8 cellular contexts compared by ENCODE assay signal in genomic region chr17:74212262-74212912, GRCh38. TPM values are rescaled to one million over a fixed set of nuclear protein-coding genes. Genes with fewer than 3 reads are reported as not detected.
DNase-seq lines count a peak whose midpoint lies in the region; ATAC-seq, FAIRE-seq and TF ChIP-seq lines count a peak whose summit lies in the region.

No MANE protein-coding gene starts in this region.

- peak overlapping the region; percentile 76 for H3K27ac Mint-ChIP-seq in activated CD8-positive, alpha-beta memory T cell treated with anti-CD3 and anti-CD28 coated beads, Interleukin-2, amount 10 ng/mL, durations not matched to agents 7 days and 5 days

- no peak overlapping the region for H3K9ac ChIP-seq in parathyroid adenoma

- DNase-seq in EL = peak; percentile 47
- peak; percentile 48 for DNase-seq in activated CD8-positive, alpha-beta memory T cell treated with anti-CD3 and anti-CD28 coated beads, Interleukin-2, amount 10 ng/mL, durations not matched to agents 7 days and 5 days
- peak in 1 of 2 donors; percentile 67 for DNase-seq in foreskin fibroblast
- DNase-seq in germinal center (ENCODE audit: low spot score) = no peak
- DNase-seq in frontal cortex (ENCODE audit: low spot score in 2 of 2) = no peak

- ATAC-seq in HG03135 (IDR thresholded peaks at IDR 0.05; ENCODE audit: unreplicated experiment) (peak; percentile 15), GM18858 (IDR thresholded peaks at IDR 0.05; ENCODE audit: unreplicated experiment) (no peak)
- peak; percentile 2 for ATAC-seq in activated CD8-positive, alpha-beta memory T cell treated with anti-CD3 and anti-CD28 coated beads, Interleukin-2, amount 10 ng/mL, durations not matched to agents 7 days and 5 days

- peak overlapping the region; percentile 78 for H3K4me3 Mint-ChIP-seq in activated CD8-positive, alpha-beta memory T cell treated with anti-CD3 and anti-CD28 coated beads, Interleukin-2, amount 10 ng/mL, durations not matched to agents 7 days and 5 days

- H3K36me3 Mint-ChIP-seq in activated CD8-positive, alpha-beta memory T cell treated with anti-CD3 and anti-CD28 coated beads, Interleukin-2, amount 10 ng/mL, durations not matched to agents 7 days and 5 days = peaks cover 28% of the 10 kb centered on the region

- CTCF ChIA-PET in activated CD8-positive, alpha-beta memory T cell treated with anti-CD3 and anti-CD28 coated beads, Interleukin-2, amount 10 ng/mL, durations not matched to agents 7 days and 5 days (lab: Charles Lee) = interaction anchor here (0.6 to 3.5 kb wide), 17 partner anchors 9 to 245 kb away, joined by 3 to 20 read pairs (median 4); partner anchors contain the start of gene RPL38

- H3K4me2 ChIP-seq in parathyroid adenoma (ENCODE audit: low read length) = peak overlapping the region; percentile 65

- H3K79me2 ChIP-seq in parathyroid adenoma = no peaks in the 10 kb centered on the region

- peak overlapping the region; percentile 33 for H3K27ac ChIP-seq in parathyroid adenoma

- peak overlapping the region; percentile 92 for H2AFZ ChIP-seq in parathyroid adenoma

- no peaks in the 10 kb centered on the region for H3K27me3 Mint-ChIP-seq in activated CD8-positive, alpha-beta memory T cell treated with anti-CD3 and anti-CD28 coated beads, Interleukin-2, amount 10 ng/mL, durations not matched to agents 7 days and 5 days

- H3K9me3 Mint-ChIP-seq in activated CD8-positive, alpha-beta memory T cell treated with anti-CD3 and anti-CD28 coated beads, Interleukin-2, amount 10 ng/mL, durations not matched to agents 7 days and 5 days (ENCODE audit: low read depth) = no peaks in the 10 kb centered on the region

- TF ChIP-seq CTCF in foreskin fibroblast (IDR thresholded peaks at IDR 0.05; ENCODE audit: low read depth, low read length) (no peak), parathyroid adenoma (IDR thresholded peaks at IDR 0.05) (no peak)

- H3K36me3 ChIP-seq in parathyroid adenoma (ENCODE audit: control insufficient read depth, insufficient read depth, low read length) = no peaks in the 10 kb centered on the region

- peaks cover 67% of the 10 kb centered on the region for H3K4me1 Mint-ChIP-seq in activated CD8-positive, alpha-beta memory T cell treated with anti-CD3 and anti-CD28 coated beads, Interleukin-2, amount 10 ng/mL, durations not matched to agents 7 days and 5 days

- H3K4me3 ChIP-seq in foreskin fibroblast (ENCODE audit: low read depth in 1 of 2, low read length in 2 of 2) (peak overlapping the region; percentile 77 to 83), parathyroid adenoma (ENCODE audit: low read depth, low read length) (peak overlapping the region; percentile 61)

- no peaks in the 10 kb centered on the region for H3K9me3 ChIP-seq in parathyroid adenoma (ENCODE audit: control insufficient read depth, low read length)

- H3K27me3 ChIP-seq in parathyroid adenoma (ENCODE audit: control insufficient read depth, insufficient read depth, low read length) = peaks cover 2% of the 10 kb centered on the region

- no peak for FAIRE-seq in frontal cortex (lab: Jason Lieb, UNC)

- peaks cover 11% of the 10 kb centered on the region for H3K4me1 ChIP-seq in parathyroid adenoma

RNA-seq across cellular contexts. Expression of gene TTYH2, which starts 1.0 kb away (rescaled TPM):
- 10 to 100 TPM in 1 of 2 experiments, 1 to 10 TPM in 1; 7.1 to 12.8 TPM for total RNA-seq in activated CD8-positive, alpha-beta memory T cell treated with anti-CD3 and anti-CD28 coated beads, Interleukin-2, amount 10 ng/mL, durations not matched to agents 7 days and 5 days
- total RNA-seq in frontal cortex = 14.7 TPM

RNA-seq across cellular contexts. Expression of gene RPL38, which starts 8.9 kb away (rescaled TPM):
- 100 to 1,000 TPM; 921 to 988 TPM for total RNA-seq in activated CD8-positive, alpha-beta memory T cell treated with anti-CD3 and anti-CD28 coated beads, Interleukin-2, amount 10 ng/mL, durations not matched to agents 7 days and 5 days
- total RNA-seq in frontal cortex = 2,904 TPM

Comparison
In these comparisons a context has a peak if more than half of its experiments do, and no peak if none do; other contexts are left out.
1. DNase-seq: peak in EL (single experiment) and activated CD8-positive, alpha-beta memory T cell treated with anti-CD3 and anti-CD28 coated beads, Interleukin-2, amount 10 ng/mL, durations not matched to agents 7 days and 5 days (single experiment); none in germinal center (single experiment) and frontal cortex (0 of 2).